ENCODE assay signal across 21 cellular contexts in the genomic region with DNA sequence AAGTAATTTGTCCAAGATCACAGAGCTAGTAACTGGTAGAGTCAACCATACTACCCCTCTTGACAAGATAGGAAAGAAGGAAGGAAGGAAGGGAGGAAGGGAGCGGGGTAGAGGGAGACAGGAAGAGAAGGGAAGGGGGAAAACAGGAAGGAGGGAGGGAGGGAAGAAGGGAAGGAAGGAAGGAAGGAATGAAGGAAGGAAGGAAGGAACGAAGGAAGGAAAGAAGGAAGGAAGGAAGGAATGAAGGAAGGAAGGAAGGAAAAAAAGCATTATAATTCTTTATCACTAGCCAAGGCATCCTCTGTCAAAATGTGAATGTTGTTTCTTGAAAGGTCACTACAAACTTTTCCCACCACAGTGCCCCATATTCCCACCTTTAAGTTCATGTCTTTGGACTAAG.
"Had no signal": no experiment of that assay in that cellular context is flagged by ENCODE, and none has a peak within 500 bp of the region (broad histone marks: within the 10 kb centered on the region; RNA-seq: fewer than 3 reads in every experiment).

No MANE protein-coding gene starts in this region.

- DNase-seq: activated CD4-positive, alpha-beta memory T cell treated with anti-CD3 and anti-CD28 coated beads for 36 hours; activated CD4-positive, alpha-beta T cell treated with anti-CD3 and anti-CD28 coated beads, Interleukin-2, amount 10 ng/mL, durations not matched to agents 7 days and 5 days; activated CD4-positive, CD25-positive, alpha-beta regulatory T cell; activated CD8-positive, alpha-beta memory T cell treated with anti-CD3 and anti-CD28 coated beads for 24 hours; activated gamma-delta T cell treated with Interleukin-2 at 50 U/mL for 16 hours; activated naive CD4-positive, alpha-beta T cell treated with anti-CD3 and anti-CD28 coated beads, Interleukin-2, amount 10 ng/mL, durations not matched to agents 7 days and 5 days; activated naive CD8-positive, alpha-beta T cell treated with anti-CD3 and anti-CD28 coated beads for 36 hours; activated T-cell treated with anti-CD3 and anti-CD28 coated beads, Interleukin-2, amount 50 U/mL, for 48 hours; brain microvascular endothelial cell; cerebellar nuclear complex; Karpas-422; MM.1S; NCI-H1105; NCI-H1436; NCI-H1694 treated with DMSO at 0.1 percent for 48 hours; NCI-H2029 treated with DMSO at 0.1 percent for 48 hours; NCI-H510A treated with DMSO at 0.1 percent for 48 hours; SIG-M5; T-helper 2 cell; T1000 had no signal

- H3K27me3 ChIP-seq: brain microvascular endothelial cell had no signal

- H3K27me3 Mint-ChIP-seq: activated CD4-positive, alpha-beta memory T cell treated with anti-CD3 and anti-CD28 coated beads for 36 hours; activated CD4-positive, alpha-beta T cell treated with anti-CD3 and anti-CD28 coated beads, Interleukin-2, amount 10 ng/mL, durations not matched to agents 7 days and 5 days; activated naive CD4-positive, alpha-beta T cell treated with anti-CD3 and anti-CD28 coated beads, Interleukin-2, amount 10 ng/mL, durations not matched to agents 7 days and 5 days; activated naive CD8-positive, alpha-beta T cell treated with anti-CD3 and anti-CD28 coated beads for 36 hours had no signal

- H3K27ac Mint-ChIP-seq: activated CD4-positive, alpha-beta memory T cell treated with anti-CD3 and anti-CD28 coated beads for 36 hours; activated CD4-positive, alpha-beta T cell treated with anti-CD3 and anti-CD28 coated beads, Interleukin-2, amount 10 ng/mL, durations not matched to agents 7 days and 5 days; activated naive CD4-positive, alpha-beta T cell treated with anti-CD3 and anti-CD28 coated beads, Interleukin-2, amount 10 ng/mL, durations not matched to agents 7 days and 5 days; activated naive CD8-positive, alpha-beta T cell treated with anti-CD3 and anti-CD28 coated beads for 36 hours had no signal

- H3K36me3 ChIP-seq: brain microvascular endothelial cell had no signal

- H3K27ac ChIP-seq: brain microvascular endothelial cell had no signal

- FAIRE-seq: TTC549 had no signal

- H3K4me3 Mint-ChIP-seq: activated CD4-positive, alpha-beta memory T cell treated with anti-CD3 and anti-CD28 coated beads for 36 hours; activated CD4-positive, alpha-beta T cell treated with anti-CD3 and anti-CD28 coated beads, Interleukin-2, amount 10 ng/mL, durations not matched to agents 7 days and 5 days; activated naive CD4-positive, alpha-beta T cell treated with anti-CD3 and anti-CD28 coated beads, Interleukin-2, amount 10 ng/mL, durations not matched to agents 7 days and 5 days; activated naive CD8-positive, alpha-beta T cell treated with anti-CD3 and anti-CD28 coated beads for 36 hours had no signal

- H3K36me3 Mint-ChIP-seq: activated CD4-positive, alpha-beta memory T cell treated with anti-CD3 and anti-CD28 coated beads for 36 hours; activated naive CD4-positive, alpha-beta T cell treated with anti-CD3 and anti-CD28 coated beads, Interleukin-2, amount 10 ng/mL, durations not matched to agents 7 days and 5 days had no signal
